In the genomic region with DNA sequence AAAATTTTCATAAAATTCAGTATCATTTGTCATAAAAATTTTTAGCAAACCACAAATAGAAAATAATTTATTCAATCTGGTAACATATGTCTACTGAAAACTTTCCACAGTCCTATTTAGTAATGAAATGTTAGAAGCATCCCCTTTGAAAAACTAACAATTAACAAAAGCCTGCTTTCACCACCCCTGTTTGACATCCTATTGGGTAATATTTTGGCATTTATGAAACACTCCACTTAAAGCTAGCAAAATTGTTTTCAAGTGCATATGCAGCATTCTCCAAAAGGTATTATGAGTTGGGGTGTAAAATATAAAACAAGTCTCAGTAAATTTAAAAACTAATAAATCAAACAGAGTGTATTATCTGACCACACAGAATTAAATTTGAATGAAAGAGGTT, we compare ENCODE assay signal across 9 cellular contexts.
"Had no signal": no experiment of that assay in that cellular context is flagged by ENCODE, and none has a peak within 500 bp of the region (broad histone marks: within the 10 kb centered on the region; RNA-seq: fewer than 3 reads in every experiment).

No MANE protein-coding gene starts in this region.

- H3K4me3 ChIP-seq: GM23248, HAP-1, K562 had no signal

- DNase-seq: GM23248, GOT3, H7, HFFc6, IMR-90, KG1 had no signal

- ATAC-seq: HCT116, K562 had no signal
